ENCODE assay signal across 8 cellular contexts in the genomic region with DNA sequence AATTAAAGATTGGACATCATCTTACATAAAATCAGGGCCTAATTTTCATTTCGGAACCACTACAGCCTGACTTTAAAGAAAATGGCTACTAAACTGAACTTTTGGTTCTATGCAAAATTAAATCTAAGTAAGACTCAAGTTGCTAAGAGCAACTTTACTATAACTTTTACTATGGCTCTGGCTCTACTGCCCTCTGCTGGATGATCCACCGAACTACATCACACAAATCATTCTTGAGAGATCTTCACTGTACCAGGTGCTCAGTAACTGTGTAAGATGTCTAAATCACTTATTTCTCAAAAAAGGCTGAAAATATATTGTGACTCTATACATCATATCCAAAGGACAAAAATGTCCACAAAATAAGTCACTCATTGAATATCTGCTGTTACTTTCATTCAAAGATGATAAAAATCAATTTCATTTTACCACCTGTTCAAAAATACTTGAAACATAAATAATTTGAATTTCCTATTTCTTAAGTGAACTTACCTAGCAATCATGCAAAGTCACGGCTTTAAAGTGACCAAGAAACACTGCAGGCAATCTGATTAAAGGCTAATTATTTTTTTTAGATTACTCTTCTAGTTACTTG. TPM values are rescaled to one million over a fixed set of nuclear protein-coding genes. Genes with fewer than 3 reads are reported as not detected.
DNase-seq lines count a peak whose midpoint lies in the region; ATAC-seq, FAIRE-seq and TF ChIP-seq lines count a peak whose summit lies in the region.

No MANE protein-coding gene starts in this region.

- DNase-seq in A673 (ENCODE audit: low spot score): peak; percentile 72
- peak; percentile 2 for DNase-seq in NCI-H82 treated with DMSO at 0.1 percent for 48 hours (lab: John Stamatoyannopoulos, UW; ENCODE audit: unreplicated experiment)
- DNase-seq in activated CD8-positive, alpha-beta memory T cell treated with anti-CD3 and anti-CD28 coated beads for 1 hour (ENCODE audit: extremely low read depth in 1 of 2, low read depth in 1 of 2): peak; percentile 26 to 41
- peak; percentile 27 to 73 for DNase-seq in H1 (ENCODE audit: low read depth in 1 of 2, low spot score in 2 of 2)
- DNase-seq in myocyte (ENCODE audit: low read depth): peak; percentile 78
- DNase-seq in stimulated activated effector memory CD8-positive, alpha-beta T cell treated with anti-CD3 and anti-CD28 coated beads, Interleukin-12 subunit alpha, Interleukin-12 subunit beta, amount 100 ng/mL, for 72 hours (ENCODE audit: low spot score in 2 of 2): peak; percentile 53 to 84

- H3K4ac ChIP-seq in H1 (replicated peaks; ENCODE audit: insufficient read length, low read depth, low read length): no peak overlapping the region

- no peak overlapping the region for H2AFZ ChIP-seq in H1 (ENCODE audit: low read length)

- H2BK20ac ChIP-seq in H1 (ENCODE audit: low read length): no peak overlapping the region

- peaks cover 40% of the 10 kb centered on the region for H3K36me3 Mint-ChIP-seq in stimulated activated effector memory CD8-positive, alpha-beta T cell treated with anti-CD3 and anti-CD28 coated beads, Interleukin-12 subunit alpha, Interleukin-12 subunit beta, amount 100 ng/mL, for 72 hours

- H3K4me3 ChIP-seq in A673 (ENCODE audit: low read depth, low read length, poor library complexity, severe bottlenecking) (no peak overlapping the region), H1 (ENCODE audit: extremely low read depth in 1 of 4, insufficient read depth in 2 of 4, low read depth in 3 of 4, low read length in 4 of 4) (no peak overlapping the region)

- no peak for TF ChIP-seq EP300 in H1 (IDR thresholded peaks at IDR 0.05; ENCODE audit: borderline replicate concordance in 1 of 2, low read depth in 2 of 2, low read length in 2 of 2)

- peak; percentile 63 for ATAC-seq in GM18505 (IDR thresholded peaks at IDR 0.05; ENCODE audit: unreplicated experiment)
- ATAC-seq in HG03060 (IDR thresholded peaks at IDR 0.05; ENCODE audit: low read depth, unreplicated experiment): peak; percentile 76
- peak; percentile 56 for ATAC-seq in stimulated activated effector memory CD8-positive, alpha-beta T cell treated with anti-CD3 and anti-CD28 coated beads, Interleukin-12 subunit alpha, Interleukin-12 subunit beta, amount 100 ng/mL, for 72 hours

- H3K79me1 ChIP-seq in H1 (ENCODE audit: low read depth, low read length): no peaks in the 10 kb centered on the region

- no peak overlapping the region for H3K4me2 ChIP-seq in H1 (ENCODE audit: insufficient read depth in 1 of 2, low read depth in 2 of 2, low read length in 2 of 2)

- no peak overlapping the region for H3K23ac ChIP-seq in H1 (ENCODE audit: insufficient read length)

- no peak overlapping the region for H2AK5ac ChIP-seq in H1 (ENCODE audit: low read depth, low read length)

- no TSS peak for BruUV-seq in A673 (replicated peaks; lab: Mats Ljungman, UMichigan)

- H3K9me3 ChIP-seq in A673 (ENCODE audit: low read depth, low read length, poor library complexity, severe bottlenecking): no peaks in the 10 kb centered on the region
- no peaks in the 10 kb centered on the region for H3K9me3 ChIP-seq in H1 (ENCODE audit: insufficient read depth in 2 of 2, low read depth in 1 of 2, low read length in 1 of 2)

- H2BK120ac ChIP-seq in H1 (replicated peaks; ENCODE audit: low read depth, low read length): no peak overlapping the region

- H3K14ac ChIP-seq in H1 (ENCODE audit: insufficient read length): no peak overlapping the region

- no peak overlapping the region for H3K27ac Mint-ChIP-seq in stimulated activated effector memory CD8-positive, alpha-beta T cell treated with anti-CD3 and anti-CD28 coated beads, Interleukin-12 subunit alpha, Interleukin-12 subunit beta, amount 100 ng/mL, for 72 hours

- H3K27ac ChIP-seq in A673 (ENCODE audit: low read depth, low read length, poor library complexity, severe bottlenecking) (no peak overlapping the region), H1 (ENCODE audit: low read depth, low read length) (no peak overlapping the region)

- no peaks in the 10 kb centered on the region for H3K4me1 ChIP-seq in A673 (ENCODE audit: insufficient read depth, low read length, poor library complexity, severe bottlenecking)
- no peaks in the 10 kb centered on the region for H3K4me1 ChIP-seq in H1 (replicated peaks in 1 of 4; ENCODE audit: control insufficient read depth in 3 of 4, insufficient read depth in 4 of 4, low read length in 3 of 4)

- CTCF ChIA-PET in A673 (lab: Charles Lee) (interaction anchor here (1.2 kb wide), 1 partner anchor 148 kb away, joined by 3 read pairs; no protein-coding TSS in a partner anchor), H1 (lab: Charles Lee; ENCODE audit: partially characterized antibody) (interaction anchor here (0.9 to 3.8 kb wide), 16 partner anchors 9 to 405 kb away, joined by 3 to 72 read pairs (median 4); no protein-coding TSS in a partner anchor)

- peak; percentile 91 for FAIRE-seq in H1 (lab: Jason Lieb, UNC)

- H4K8ac ChIP-seq in H1 (ENCODE audit: extremely low read depth, insufficient read depth, low read length): no peak overlapping the region

- intact Hi-C loops in A673 (cut with micrococcal nuclease; ENCODE audit: unreplicated experiment): loop anchor here (1.0 kb wide), 1 partner anchor 148 kb away; no protein-coding TSS in a partner anchor

- H4K91ac ChIP-seq in H1 (replicated peaks; ENCODE audit: insufficient read length, low read length): no peak overlapping the region

- no peaks in the 10 kb centered on the region for H3K23me2 ChIP-seq in H1 (ENCODE audit: low read depth, low read length)

- H3K9me3 Mint-ChIP-seq in stimulated activated effector memory CD8-positive, alpha-beta T cell treated with anti-CD3 and anti-CD28 coated beads, Interleukin-12 subunit alpha, Interleukin-12 subunit beta, amount 100 ng/mL, for 72 hours: no peaks in the 10 kb centered on the region

- H3K27me3 ChIP-seq in A673 (replicated peaks; ENCODE audit: insufficient read depth, low read depth, low read length, poor library complexity) (no peaks in the 10 kb centered on the region), H1 (replicated peaks in 1 of 4; ENCODE audit: control insufficient read depth in 3 of 4, extremely low read depth in 1 of 4, insufficient read depth in 3 of 4, low read length in 3 of 4) (no peaks in the 10 kb centered on the region)

- H3K4me1 Mint-ChIP-seq in stimulated activated effector memory CD8-positive, alpha-beta T cell treated with anti-CD3 and anti-CD28 coated beads, Interleukin-12 subunit alpha, Interleukin-12 subunit beta, amount 100 ng/mL, for 72 hours: peaks cover 5% of the 10 kb centered on the region

- TF ChIP-seq RAD21 in H1 (IDR thresholded peaks at IDR 0.05 in 1 of 2, conservative IDR thresholded peaks at IDR 0.05 in 1 of 2; ENCODE audit: low read depth in 2 of 2, low read length in 2 of 2): peak; percentile 60 to 67

- no peaks in the 10 kb centered on the region for H4K20me1 ChIP-seq in H1 (replicated peaks in 1 of 2; ENCODE audit: control insufficient read depth in 1 of 2, insufficient read depth in 2 of 2, low read length in 2 of 2)

- TF ChIP-seq POLR2A in GM18505 (IDR thresholded peaks at IDR 0.05; ENCODE audit: borderline replicate concordance, extremely low read depth, insufficient read depth, insufficient read length) (no peak), H1 (IDR thresholded peaks at IDR 0.05; ENCODE audit: control extremely low read depth in 1 of 2, low read depth in 2 of 2, low read length in 2 of 2) (no peak)

- no peak overlapping the region for H3K4me3 Mint-ChIP-seq in stimulated activated effector memory CD8-positive, alpha-beta T cell treated with anti-CD3 and anti-CD28 coated beads, Interleukin-12 subunit alpha, Interleukin-12 subunit beta, amount 100 ng/mL, for 72 hours

- no peak overlapping the region for H2BK12ac ChIP-seq in H1 (ENCODE audit: low read depth, low read length)

- no peak overlapping the region for H3K9ac ChIP-seq in H1 (replicated peaks in 1 of 4; ENCODE audit: extremely low read depth in 1 of 4, low read depth in 3 of 4, low read length in 3 of 4)

- H4K5ac ChIP-seq in H1 (ENCODE audit: insufficient read length, low read depth, low read length): no peak overlapping the region

- no peak overlapping the region for H2BK15ac ChIP-seq in H1 (ENCODE audit: low read length)

- no peak overlapping the region for H3K56ac ChIP-seq in H1 (replicated peaks; ENCODE audit: insufficient read length, low read depth, low read length)

- H3K79me2 ChIP-seq in H1 (ENCODE audit: control insufficient read depth in 1 of 2, insufficient read depth in 2 of 2, low read length in 2 of 2): no peaks in the 10 kb centered on the region

- TF ChIP-seq CTCF in A673 (conservative IDR thresholded peaks at IDR 0.05; ENCODE audit: low read depth, low read length): peak; percentile 86
- TF ChIP-seq CTCF in H1 (IDR thresholded peaks at IDR 0.05; ENCODE audit: control extremely low read depth in 1 of 3, insufficient read depth in 1 of 3, low read depth in 1 of 3, low read length in 3 of 3): peak in 2 of 3 experiments; percentile 59 to 73; a peak in 3 of 4 replicates

- H3K36me3 ChIP-seq in A673 (ENCODE audit: insufficient read depth, low read length, poor library complexity, severe bottlenecking): peaks cover 17% of the 10 kb centered on the region
- H3K36me3 ChIP-seq in H1 (ENCODE audit: control insufficient read depth in 2 of 4, insufficient read depth in 4 of 4, low read length in 3 of 4): peaks cover 0 to 3% (median 0%) of the 10 kb centered on the region in 4 experiments; a peak in 2 of 8 replicates

- 15% methylated on average over 3 of the region's 3 CpGs; no CpG with 5 or more reads in 1 of the 2 experiments for WGBS in H1 (ENCODE audit: extremely low coverage in 1 of 2, insufficient coverage in 1 of 2, insufficient read length in 1 of 2, insufficient replicate concordance in 2 of 2, low coverage in 1 of 2, low lambda C conversion rate in 2 of 2, missing lambda C conversion rate in 1 of 2), 2 experiments

- POLR2A ChIA-PET in A673 (lab: Charles Lee; ENCODE audit: low non-redundant PET) (no interaction called here), H1 (lab: Charles Lee; ENCODE audit: partially characterized antibody) (no interaction called here)

- no peak overlapping the region for H3K18ac ChIP-seq in H1 (ENCODE audit: extremely low read depth, low read length)

- H2BK5ac ChIP-seq in H1 (ENCODE audit: low read depth, low read length): no peak overlapping the region

RNA-seq across cellular contexts. Expression of gene MOCS2, which starts 13.5 kb away (rescaled TPM):
- total RNA-seq in A673 (2021) (38.9 and 41.7 TPM in 2 replicates), myocyte (107 and 122 TPM in 2 replicates)
- total RNA-seq in H1 (2021; fragmentation: NEBNext Ultra II Directional; extraction: Animal tissue kit (Norgen Biotek cat#: 25700)): 15.5 and 16.1 TPM in 2 replicates
- 3.3 and 6.7 TPM in 2 replicates for polyA plus RNA-seq in H1 (2011; rRNA removed)
- 10.5 TPM for polyA plus RNA-seq in H1 (2011; cell fraction: cytosol; rRNA removed)
- polyA plus RNA-seq in H1 (2011; cell fraction: nucleus; rRNA removed): 1.8 TPM
- 10.4 to 19.2 TPM (median 11.1 TPM) in 4 replicates for polyA plus RNA-seq in H1 (2012, experiment 1 of 2)
- polyA plus RNA-seq in H1 (2012, experiment 2 of 2): 2.8 TPM
- polyA plus RNA-seq in H1 (2013, experiment 1 of 2): 11.4 TPM
- 12.4 TPM for polyA plus RNA-seq in H1 (2013, experiment 2 of 2)
- 5.0 TPM in 2 replicates for polyA minus RNA-seq in H1 (2011; rRNA and poly(A)+ RNA removed)
- 2.5 TPM for polyA minus RNA-seq in H1 (2011; cell fraction: cytosol; rRNA and poly(A)+ RNA removed)
- polyA minus RNA-seq in H1 (2011; cell fraction: nucleus; rRNA and poly(A)+ RNA removed): 7.3 TPM
- polyA plus RNA-seq in myocyte (2012): 76.2 TPM

Comparison
In these comparisons a context has a peak if more than half of its experiments do, and no peak if none do; other contexts are left out.
1. DNase-seq: peak in every context shown above with its lines; median percentile 78 in myocyte; 72 in A673; 68 in stimulated activated effector memory CD8-positive, alpha-beta T cell treated with anti-CD3 and anti-CD28 coated beads, Interleukin-12 subunit alpha, Interleukin-12 subunit beta, amount 100 ng/mL, for 72 hours; 50 in H1; 34 in activated CD8-positive, alpha-beta memory T cell treated with anti-CD3 and anti-CD28 coated beads for 1 hour; 2 in NCI-H82 treated with DMSO at 0.1 percent for 48 hours.